9 cellular contexts compared by ENCODE assay signal in the genomic region with DNA sequence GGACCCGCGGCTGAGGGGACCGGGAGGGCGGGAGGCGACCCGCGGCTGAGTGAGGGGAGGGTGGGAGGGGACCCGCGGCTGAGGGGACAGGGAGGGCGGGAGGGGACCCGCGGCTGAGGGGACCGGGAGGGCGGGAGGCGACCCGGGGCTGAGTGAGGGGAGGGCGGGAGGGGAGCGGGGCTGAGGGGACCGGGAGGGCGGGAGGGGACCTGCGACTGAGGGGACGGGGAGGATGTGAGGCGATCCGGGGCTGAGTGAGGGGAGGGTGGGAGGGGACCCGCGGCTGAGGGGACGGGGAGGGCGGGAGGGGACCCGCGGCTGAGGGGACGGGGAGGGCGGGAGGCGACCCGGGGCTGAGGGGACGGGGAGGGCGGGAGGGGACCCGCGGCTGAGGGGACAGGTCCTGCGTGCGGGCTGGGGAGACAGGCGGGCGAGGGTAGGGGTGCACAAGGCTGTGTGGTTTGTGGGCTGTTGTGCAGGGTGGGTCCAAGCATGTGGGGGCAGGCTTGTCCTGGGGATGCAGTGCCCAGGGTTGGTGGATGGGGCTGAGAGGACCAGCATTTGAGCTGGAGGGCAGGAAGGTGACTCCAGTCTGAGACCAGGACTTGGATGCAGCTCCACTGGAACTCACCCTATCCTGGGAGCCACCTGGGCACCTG. TPM values are rescaled to one million over a fixed set of nuclear protein-coding genes. Genes with fewer than 3 reads are reported as not detected.
DNase-seq lines count a peak whose midpoint lies in the region; ATAC-seq and TF ChIP-seq lines count a peak whose summit lies in the region.
"Had no signal": no experiment of that assay in that cellular context is flagged by ENCODE, and none has a peak within 500 bp of the region (broad histone marks: within the 10 kb centered on the region; RNA-seq: fewer than 3 reads in every experiment).

No MANE protein-coding gene starts in this region.

- no TSS peak for BruUV-seq in A673 (replicated peaks; lab: Mats Ljungman, UMichigan)

- ATAC-seq in HG02884 (IDR thresholded peaks at IDR 0.05; ENCODE audit: unreplicated experiment), result no peak

- no peaks in the 10 kb centered on the region for H3K4me1 ChIP-seq in A673 (ENCODE audit: insufficient read depth, low read length, poor library complexity, severe bottlenecking)

- H3K27me3 ChIP-seq in BJ (ENCODE audit: control insufficient read depth, insufficient read depth, low read length), result peaks cover 3% of the 10 kb centered on the region; the same call in 1 of the 2 replicates
- peaks cover 29% of the 10 kb centered on the region for H3K27me3 ChIP-seq in A673 (replicated peaks; ENCODE audit: insufficient read depth, low read depth, low read length, poor library complexity)

- 0 out of 2 replicates have a peak, but pooled peaks cover 5% of the 10 kb centered on the region for H3K4me1 Mint-ChIP-seq in HFFc6 (ENCODE audit: low read depth)
- peaks cover 10% of the 10 kb centered on the region for H3K4me1 Mint-ChIP-seq in endothelial cell (ENCODE audit: unreplicated experiment)
- H3K4me1 Mint-ChIP-seq in nephron progenitor cell, result peaks cover 5% of the 10 kb centered on the region

- CTCF ChIA-PET in BJ (lab: Yijun Ruan, JAX), result interaction anchor here (1.0 to 6.2 kb wide), 10 partner anchors 8 to 113 kb away, joined by 3 to 42 read pairs (median 6); no protein-coding TSS in a partner anchor
- CTCF ChIA-PET in A673 (lab: Charles Lee), result no interaction called here

- H3K27me3 Mint-ChIP-seq in HFFc6 (ENCODE audit: insufficient read depth) (peaks cover 9% of the 10 kb centered on the region), endothelial cell (ENCODE audit: unreplicated experiment) (peaks cover 19% of the 10 kb centered on the region), nephron progenitor cell (ENCODE audit: low read depth, poor library complexity) (peaks cover 95% of the 10 kb centered on the region)

- no peak for TF ChIP-seq CTCF in BJ (IDR thresholded peaks at IDR 0.05; ENCODE audit: insufficient read depth, low read depth, low read length)
- TF ChIP-seq CTCF in HFFc6 (IDR thresholded peaks at IDR 0.05), result no peak
- TF ChIP-seq CTCF in endothelial cell (IDR thresholded peaks at IDR 0.05; ENCODE audit: unreplicated experiment), result no peak
- no peak for TF ChIP-seq CTCF in nephron progenitor cell (IDR thresholded peaks at IDR 0.05)
- TF ChIP-seq CTCF in A673 (conservative IDR thresholded peaks at IDR 0.05; ENCODE audit: low read depth, low read length), result no peak

- H3K4me3 Mint-ChIP-seq in HFFc6 (peak overlapping the region; percentile 70), endothelial cell (ENCODE audit: unreplicated experiment) (peak overlapping the region; percentile 73), nephron progenitor cell (peak overlapping the region; percentile 74)

- no peaks in the 10 kb centered on the region for H3K9me3 ChIP-seq in A673 (ENCODE audit: low read depth, low read length, poor library complexity, severe bottlenecking)

- H3K36me3 ChIP-seq in BJ (ENCODE audit: control insufficient read depth, insufficient read depth, low read length) (no peaks in the 10 kb centered on the region), A673 (ENCODE audit: insufficient read depth, low read length, poor library complexity, severe bottlenecking) (no peaks in the 10 kb centered on the region)

- H3K36me3 Mint-ChIP-seq in HFFc6 (ENCODE audit: low read depth) (peaks cover 9% of the 10 kb centered on the region), endothelial cell (ENCODE audit: low read depth, unreplicated experiment) (peaks cover 9% of the 10 kb centered on the region), nephron progenitor cell (ENCODE audit: low read depth) (no peaks in the 10 kb centered on the region)

- no peak overlapping the region for H3K27ac ChIP-seq in A673 (ENCODE audit: low read depth, low read length, poor library complexity, severe bottlenecking)

- no peak for DNase-seq in BJ (ENCODE audit: low read depth)
- no peak for DNase-seq in HFFc6
- DNase-seq in endothelial cell (ENCODE audit: low spot score), result no peak
- DNase-seq in nephron progenitor cell, result no peak
- no peak for DNase-seq in OCI-M2 (lab: John Stamatoyannopoulos, UW; ENCODE audit: unreplicated experiment)
- no peak for DNase-seq in activated CD4-positive, alpha-beta T cell treated with anti-CD3 and anti-CD28 coated beads, Interleukin-2, amount 50 U/mL, for 4 hours
- no peak for DNase-seq in A673 (ENCODE audit: low spot score)
- DNase-seq: GF-D8 had no signal

- POLR2A ChIA-PET in BJ (lab: Charles Lee), result no interaction called here
- POLR2A ChIA-PET in A673 (lab: Charles Lee; ENCODE audit: low non-redundant PET), result interaction anchor here (0.7 kb wide), 1 partner anchor 112 kb away, joined by 3 read pairs; no protein-coding TSS in a partner anchor

- peak overlapping the region; percentile 52 for H3K4me3 ChIP-seq in BJ (ENCODE audit: low read depth, low read length)
- no peak overlapping the region for H3K4me3 ChIP-seq in A673 (ENCODE audit: low read depth, low read length, poor library complexity, severe bottlenecking)

- H3K9me3 Mint-ChIP-seq in HFFc6 (no peaks in the 10 kb centered on the region), endothelial cell (ENCODE audit: unreplicated experiment) (no peaks in the 10 kb centered on the region), nephron progenitor cell (no peaks in the 10 kb centered on the region)

- intact Hi-C loops in A673 (cut with micrococcal nuclease; ENCODE audit: unreplicated experiment), result no loop called here

- H3K27ac Mint-ChIP-seq in HFFc6 (no peak overlapping the region; the same call in 1 of the 2 replicates), endothelial cell (ENCODE audit: unreplicated experiment) (no peak overlapping the region), nephron progenitor cell (no peak overlapping the region)

RNA-seq across cellular contexts. Expression of a gene that starts 9.2 kb away (rescaled TPM):
- polyA plus RNA-seq in BJ (2011; rRNA removed), result 0.02 and 0.05 TPM in 2 replicates
- polyA minus RNA-seq in BJ (2011; rRNA and poly(A)+ RNA removed), result 0.05 and 0.28 TPM in 2 replicates
- total RNA-seq in HFFc6 (2021; fragmentation: NEBNext Ultra II Directional; extraction: Animal tissue kit (Norgen Biotek cat#: 25700)), result under 1 TPM; 0.05 to 0.18 (median 0.11) TPM
- total RNA-seq in endothelial cell (ENCODE audit: unreplicated experiment), result 1.3 TPM
- total RNA-seq in A673 (2021), result not detected in 2 replicates

RNA-seq across cellular contexts. Expression of a gene that starts 44.3 kb away (rescaled TPM):
- 6.5 and 6.6 TPM in 2 replicates for polyA plus RNA-seq in BJ (2011; rRNA removed)
- 21.9 and 25.9 TPM in 2 replicates for polyA minus RNA-seq in BJ (2011; rRNA and poly(A)+ RNA removed)
- total RNA-seq in HFFc6 (2021; fragmentation: NEBNext Ultra II Directional; extraction: Animal tissue kit (Norgen Biotek cat#: 25700)), result 10 to 100 TPM; 50.2 to 76.2 (median 73.7) TPM
- total RNA-seq in endothelial cell (ENCODE audit: unreplicated experiment) (26.9 TPM), A673 (2021) (0.56 and 0.59 TPM in 2 replicates)

RNA-seq across cellular contexts. Expression of a gene that starts 51.7 kb away (rescaled TPM):
- 4.5 and 5.9 TPM in 2 replicates for polyA plus RNA-seq in BJ (2011; rRNA removed)
- polyA minus RNA-seq in BJ (2011; rRNA and poly(A)+ RNA removed), result 2.6 and 4.0 TPM in 2 replicates
- total RNA-seq in HFFc6 (2021; fragmentation: NEBNext Ultra II Directional; extraction: Animal tissue kit (Norgen Biotek cat#: 25700)), result 10 to 100 TPM in 2 of 6 experiments, 1 to 10 TPM in 4; 5.9 to 12.3 (median 7.9) TPM
- total RNA-seq in endothelial cell (ENCODE audit: unreplicated experiment) (13.5 TPM), A673 (2021) (14.3 and 14.6 TPM in 2 replicates)

Comparison
In these comparisons a context has a peak if more than half of its experiments do, and no peak if none do; other contexts are left out.
1. RNA of a gene that starts 44.3 kb away (total RNA-seq): 50.2 to 76.2 TPM in HFFc6 and 26.9 TPM in endothelial cell (single experiment); 0.56 to 0.59 TPM in A673; every median in the first group is over 10 times any median in the second.
2. Peak in every context shown above with its lines, with median percentiles within 50 percentile points of each other: H3K4me3 Mint-ChIP-seq.